Comparison of ENCODE assay signal across 8 cellular contexts in the genomic region with DNA sequence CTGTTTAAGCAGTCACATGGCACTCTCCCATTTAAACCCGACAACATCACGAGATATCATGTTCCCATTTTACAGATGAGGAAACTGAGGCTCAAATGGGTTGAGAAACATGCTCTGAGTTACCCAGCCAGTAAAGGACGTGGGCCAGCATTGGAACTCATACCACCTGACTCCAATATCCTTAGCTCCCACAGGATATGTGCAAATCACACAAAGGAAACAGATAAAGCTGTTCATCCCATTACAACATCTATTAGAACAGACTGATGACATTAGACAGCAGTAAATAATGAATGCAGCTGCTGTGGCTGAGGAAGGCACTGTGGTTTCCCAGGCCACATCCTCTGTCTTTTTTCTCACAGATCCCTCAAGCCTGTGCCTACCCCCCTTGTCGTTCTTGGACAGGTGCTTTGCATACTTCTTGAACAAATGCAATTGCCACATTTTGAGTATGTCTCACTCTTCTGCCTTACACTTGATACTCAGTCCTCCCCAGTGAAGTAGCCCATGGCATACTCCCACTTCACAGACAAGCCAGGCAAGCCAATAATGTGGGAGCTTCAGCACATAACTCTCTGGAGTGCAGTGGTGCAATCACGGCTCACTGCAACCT. TPM values are rescaled to one million over a fixed set of nuclear protein-coding genes. Genes with fewer than 3 reads are reported as not detected.
DNase-seq lines count a peak whose midpoint lies in the region; ATAC-seq and TF ChIP-seq lines count a peak whose summit lies in the region.

No MANE protein-coding gene starts in this region.

- intact Hi-C loops in left lung (cut with DNase I): no loop called here

- H3K27me3 Mint-ChIP-seq in osteocyte (ENCODE audit: unreplicated experiment): no peaks in the 10 kb centered on the region

- ATAC-seq in GM18870 (IDR thresholded peaks at IDR 0.05; ENCODE audit: unreplicated experiment) (peak; percentile 98), HG02678 (IDR thresholded peaks at IDR 0.05; ENCODE audit: unreplicated experiment) (peak; percentile 99), left lung (peak; percentile 15), esophagus mucosa (no peak)

- H3K27ac Mint-ChIP-seq in osteocyte (ENCODE audit: unreplicated experiment): no peak overlapping the region

- no peak for TF ChIP-seq POLR2A in Peyer's patch (IDR thresholded peaks at IDR 0.05)

- no peak overlapping the region for H3K4me3 Mint-ChIP-seq in osteocyte (ENCODE audit: unreplicated experiment)

- TF ChIP-seq CTCF in Peyer's patch (IDR thresholded peaks at IDR 0.05) (no peak), left lung (IDR thresholded peaks at IDR 0.05) (no peak), osteocyte (IDR thresholded peaks at IDR 0.05) (no peak)

- peaks cover 44% of the 10 kb centered on the region for H3K4me1 Mint-ChIP-seq in osteocyte (ENCODE audit: unreplicated experiment)

- H3K27me3 ChIP-seq in Peyer's patch (no peaks in the 10 kb centered on the region), left lung (no peaks in the 10 kb centered on the region)

- peak overlapping the region in 1 of 4 donors; percentile 34 for H3K27ac ChIP-seq in Peyer's patch
- H3K27ac ChIP-seq in left lung: no peak overlapping the region

- no peaks in the 10 kb centered on the region for H3K36me3 Mint-ChIP-seq in osteocyte (ENCODE audit: unreplicated experiment)

- H3K4me1 ChIP-seq in Peyer's patch (peaks cover 0 to 9% (median 0%) of the 10 kb centered on the region in 4 donors), left lung (peaks cover 29 to 54% of the 10 kb centered on the region in 2 donors)

- H3K9me3 ChIP-seq in Peyer's patch (no peaks in the 10 kb centered on the region), left lung (no peaks in the 10 kb centered on the region)

- H3K36me3 ChIP-seq in Peyer's patch (no peaks in the 10 kb centered on the region), left lung (no peaks in the 10 kb centered on the region)

- no peaks in the 10 kb centered on the region for H3K9me3 Mint-ChIP-seq in osteocyte (ENCODE audit: unreplicated experiment)

- DNase-seq in Peyer's patch: peak in 2 of 3 donors; percentile 65 to 81
- DNase-seq in left lung: no peak
- no peak for DNase-seq in NCI-H146 (lab: John Stamatoyannopoulos, UW)
- no peak for DNase-seq in HuH-7.5 (ENCODE audit: low spot score)
- DNase-seq in osteocyte (ENCODE audit: extremely low spot score, unreplicated experiment): no peak

- H3K4me3 ChIP-seq in Peyer's patch (no peak overlapping the region), left lung (no peak overlapping the region)

RNA-seq across cellular contexts. Expression of gene FRMD4B, which starts 17.7 kb away (rescaled TPM):
- total RNA-seq in Peyer's patch (10 to 100 TPM in 3 of 4 donors, 1 to 10 TPM in 1; 9.3 to 54.5 (median 27.9) TPM), left lung (10 to 100 TPM; 49.0 to 70.6 TPM), esophagus mucosa (35.1 TPM), osteocyte (0.52 and 1.3 TPM in 2 replicates)

Comparison
In these comparisons a context has a peak if more than half of its experiments do, and no peak if none do; other contexts are left out.
1. DNase-seq: peak in Peyer's patch (2 of 3); none in left lung (0 of 2), NCI-H146 (single experiment), HuH-7.5 (single experiment) and osteocyte (single experiment).